In the genomic region with DNA sequence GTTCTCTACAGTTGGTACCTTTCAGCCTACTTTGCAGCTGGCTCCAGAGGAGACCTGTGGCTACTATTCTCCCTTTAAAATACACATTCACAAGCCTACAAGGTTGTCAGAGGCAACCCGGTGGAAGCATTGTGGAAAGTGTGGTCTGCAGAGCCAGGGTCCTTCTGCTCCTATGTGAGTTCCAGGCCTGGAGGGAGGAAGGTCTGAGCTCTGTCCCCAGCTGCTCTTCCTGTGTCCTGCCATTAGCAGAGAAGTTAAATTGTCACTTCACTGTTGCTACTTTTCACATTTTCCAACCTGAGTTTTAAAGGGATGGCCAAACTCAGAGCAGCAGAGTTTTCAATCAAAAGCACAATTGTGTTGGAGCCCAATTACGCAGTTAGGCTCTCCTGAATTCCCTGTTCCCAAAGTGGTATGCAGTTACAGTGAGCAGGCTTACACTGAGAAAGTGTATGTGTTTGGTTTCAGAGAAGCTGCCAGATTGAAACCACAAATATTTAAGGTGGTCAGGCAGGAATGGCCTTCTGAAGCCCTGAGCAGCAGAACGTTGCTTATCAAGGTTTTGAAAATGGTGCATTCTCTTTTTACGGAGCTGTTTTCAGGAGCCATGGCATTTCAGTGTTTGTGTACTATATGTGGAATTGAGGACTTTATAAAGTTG, we compare ENCODE assay signal across 1 cellular context.
TF ChIP-seq lines count a peak whose summit lies in the region.

No MANE protein-coding gene starts in this region.

TF ChIP-seq in SK-N-SH treated with all-trans-retinoic acid at 6 μM for 48 hours, 23 proteins besides CTCF, POLR2A, EP300 and RAD21 (continued from another document):
- TF ChIP-seq, protein P1, sequence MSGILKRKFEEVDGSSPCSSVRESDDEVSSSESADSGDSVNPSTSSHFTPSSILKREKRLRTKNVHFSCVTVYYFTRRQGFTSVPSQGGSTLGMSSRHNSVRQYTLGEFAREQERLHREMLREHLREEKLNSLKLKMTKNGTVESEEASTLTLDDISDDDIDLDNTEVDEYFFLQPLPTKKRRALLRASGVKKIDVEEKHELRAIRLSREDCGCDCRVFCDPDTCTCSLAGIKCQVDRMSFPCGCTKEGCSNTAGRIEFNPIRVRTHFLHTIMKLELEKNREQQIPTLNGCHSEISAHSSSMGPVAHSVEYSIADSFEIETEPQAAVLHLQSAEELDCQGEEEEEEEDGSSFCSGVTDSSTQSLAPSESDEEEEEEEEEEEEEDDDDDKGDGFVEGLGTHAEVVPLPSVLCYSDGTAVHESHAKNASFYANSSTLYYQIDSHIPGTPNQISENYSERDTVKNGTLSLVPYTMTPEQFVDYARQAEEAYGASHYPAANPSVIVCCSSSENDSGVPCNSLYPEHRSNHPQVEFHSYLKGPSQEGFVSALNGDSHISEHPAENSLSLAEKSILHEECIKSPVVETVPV (CRISPR knock-in tag; IDR thresholded peaks at IDR 0.05) = no peak
- no peak for TF ChIP-seq ZNF565 (CRISPR knock-in tag; conservative IDR thresholded peaks at IDR 0.05; ENCODE audit: low read depth)
- no peak for TF ChIP-seq ISL1 (CRISPR knock-in tag; IDR thresholded peaks at IDR 0.05)
- no peak for TF ChIP-seq RARB (CRISPR knock-in tag; IDR thresholded peaks at IDR 0.05)
- TF ChIP-seq ESRRG (CRISPR knock-in tag; IDR thresholded peaks at IDR 0.05) = no peak
- TF ChIP-seq PPARA (CRISPR knock-in tag; IDR thresholded peaks at IDR 0.05; ENCODE audit: borderline replicate concordance) = no peak
- TF ChIP-seq TOX (CRISPR knock-in tag; IDR thresholded peaks at IDR 0.05; ENCODE audit: borderline replicate concordance) = no peak
